ENCODE assay signal across 9 cellular contexts in the genomic region with DNA sequence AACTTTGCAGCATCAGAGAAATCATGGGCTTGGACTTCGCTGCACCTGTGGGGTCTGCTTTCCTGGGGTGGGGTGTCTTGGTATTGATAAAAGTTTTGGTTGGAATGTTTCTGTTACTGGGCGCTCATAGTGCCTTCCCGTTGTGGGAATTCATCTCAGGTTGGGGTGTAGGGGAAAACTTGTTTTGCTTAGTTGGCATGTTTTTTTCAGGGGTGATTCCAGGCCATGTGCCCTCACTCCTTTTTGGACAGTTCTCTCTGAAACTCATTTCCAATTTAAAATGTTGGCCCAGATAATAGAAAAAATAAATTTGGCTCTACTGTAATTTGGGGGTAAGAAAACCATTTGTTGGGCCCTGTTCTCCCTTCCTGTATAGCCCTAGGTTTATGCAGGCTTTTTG. TPM values are rescaled to one million over a fixed set of nuclear protein-coding genes. Genes with fewer than 3 reads are reported as not detected.
DNase-seq lines count a peak whose midpoint lies in the region; ATAC-seq and TF ChIP-seq lines count a peak whose summit lies in the region.
"Had no signal": no experiment of that assay in that cellular context is flagged by ENCODE, and none has a peak within 500 bp of the region (broad histone marks: within the 10 kb centered on the region; RNA-seq: fewer than 3 reads in every experiment).

No MANE protein-coding gene starts in this region.

- no peak for DNase-seq in CD4-positive, CD25-positive, alpha-beta regulatory T cell
- DNase-seq in NT2/D1 (ENCODE audit: low read depth, low spot score) (no peak), endothelial cell (ENCODE audit: low spot score) (no peak), neural progenitor cell (ENCODE audit: low spot score) (no peak), omental fat pad (ENCODE audit: low spot score) (no peak), CD1c-positive myeloid dendritic cell (ENCODE audit: extremely low spot score) (no peak), islet precursor cell (no peak), dermis blood vessel endothelial cell (no peak)
- DNase-seq: NCI-H187 treated with DMSO at 0.1 percent for 48 hours had no signal

- peaks cover 2% of the 10 kb centered on the region for H4K20me1 ChIP-seq in neural progenitor cell (ENCODE audit: low read depth)

- TF ChIP-seq CTCF in endothelial cell (IDR thresholded peaks at IDR 0.05; ENCODE audit: unreplicated experiment), result no peak
- no peak for TF ChIP-seq CTCF in neural progenitor cell (IDR thresholded peaks at IDR 0.05)
- TF ChIP-seq CTCF in omental fat pad (IDR thresholded peaks at IDR 0.05), result no peak

- H3K36me3 ChIP-seq in CD4-positive, CD25-positive, alpha-beta regulatory T cell (ENCODE audit: control insufficient read depth, insufficient read depth, low read length), result no peaks in the 10 kb centered on the region
- H3K36me3 ChIP-seq in NT2/D1 (ENCODE audit: insufficient read depth, insufficient read length, low read length) (no peaks in the 10 kb centered on the region), neural progenitor cell (no peaks in the 10 kb centered on the region)

- H3K27ac ChIP-seq in CD4-positive, CD25-positive, alpha-beta regulatory T cell (ENCODE audit: insufficient read depth, low read length, poor library complexity, severe bottlenecking), result no peak overlapping the region
- H3K27ac ChIP-seq in neural progenitor cell, result no peak overlapping the region

- no peak overlapping the region for H3K4me3 ChIP-seq in CD4-positive, CD25-positive, alpha-beta regulatory T cell (ENCODE audit: low read depth, low read length)
- H3K4me3 ChIP-seq in NT2/D1 (ENCODE audit: insufficient read length, low read depth) (peak overlapping the region; percentile 55), neural progenitor cell (peak overlapping the region; percentile 76)

- H3K27me3 ChIP-seq in CD4-positive, CD25-positive, alpha-beta regulatory T cell (ENCODE audit: control insufficient read depth, insufficient read depth, low read length), result peaks cover 14% of the 10 kb centered on the region
- no peaks in the 10 kb centered on the region for H3K27me3 ChIP-seq in NT2/D1 (ENCODE audit: insufficient read depth, insufficient read length)
- no peaks in the 10 kb centered on the region for H3K27me3 ChIP-seq in neural progenitor cell

- H3K4me1 Mint-ChIP-seq in CD4-positive, CD25-positive, alpha-beta regulatory T cell, result peaks cover 0 to 13% (median 4%) of the 10 kb centered on the region in 4 donors
- H3K4me1 Mint-ChIP-seq in endothelial cell (ENCODE audit: unreplicated experiment) (peaks cover 33% of the 10 kb centered on the region), neural progenitor cell (peaks cover 10% of the 10 kb centered on the region)

- peak overlapping the region; percentile 33 to 89 (median 78) for H3K4me3 Mint-ChIP-seq in CD4-positive, CD25-positive, alpha-beta regulatory T cell
- H3K4me3 Mint-ChIP-seq in endothelial cell (ENCODE audit: unreplicated experiment), result peak overlapping the region; percentile 96
- H3K4me3 Mint-ChIP-seq in neural progenitor cell, result peak overlapping the region; percentile 89

- H3K27ac Mint-ChIP-seq in CD4-positive, CD25-positive, alpha-beta regulatory T cell, result no peak overlapping the region
- H3K27ac Mint-ChIP-seq in endothelial cell (ENCODE audit: unreplicated experiment) (peak overlapping the region; percentile 49), neural progenitor cell (peak overlapping the region; percentile 1)

- peaks cover 5% of the 10 kb centered on the region for H3F3A ChIP-seq in neural progenitor cell (ENCODE audit: low read depth)

- no peak for ATAC-seq in CD4-positive, CD25-positive, alpha-beta regulatory T cell (ENCODE audit: low read depth in 2 of 2)
- no peak for ATAC-seq in omental fat pad (ENCODE audit: low FRiP score)

- H3K4me2 ChIP-seq in neural progenitor cell, result peak overlapping the region; percentile 85

- H2AFZ ChIP-seq in neural progenitor cell (replicated peaks), result peak overlapping the region; percentile 97

- H3K79me2 ChIP-seq in neural progenitor cell (ENCODE audit: low read depth), result peaks cover 5% of the 10 kb centered on the region

- H3K4me1 ChIP-seq in CD4-positive, CD25-positive, alpha-beta regulatory T cell (ENCODE audit: control insufficient read depth, insufficient read depth, low read length, poor library complexity, severe bottlenecking), result peaks cover 6% of the 10 kb centered on the region
- H3K4me1 ChIP-seq in NT2/D1 (ENCODE audit: insufficient read depth, insufficient read length) (no peaks in the 10 kb centered on the region), neural progenitor cell (peaks cover 4% of the 10 kb centered on the region)

- H3K9me3 Mint-ChIP-seq in CD4-positive, CD25-positive, alpha-beta regulatory T cell, result no peaks in the 10 kb centered on the region
- H3K9me3 Mint-ChIP-seq in endothelial cell (ENCODE audit: unreplicated experiment), result no peaks in the 10 kb centered on the region
- H3K9me3 Mint-ChIP-seq in neural progenitor cell, result no peaks in the 10 kb centered on the region

- no peaks in the 10 kb centered on the region for H3K9me3 ChIP-seq in CD4-positive, CD25-positive, alpha-beta regulatory T cell (ENCODE audit: control insufficient read depth in 2 of 2, low read length in 2 of 2)
- H3K9me3 ChIP-seq in NT2/D1 (ENCODE audit: insufficient read depth, low read length) (no peaks in the 10 kb centered on the region), neural progenitor cell (ENCODE audit: low read depth) (no peaks in the 10 kb centered on the region)

- peak overlapping the region; percentile 32 for H3K9ac ChIP-seq in NT2/D1 (ENCODE audit: insufficient read length, low read depth)
- H3K9ac ChIP-seq in neural progenitor cell, result no peak overlapping the region

- H3K36me3 Mint-ChIP-seq in CD4-positive, CD25-positive, alpha-beta regulatory T cell, result no peaks in the 10 kb centered on the region
- H3K36me3 Mint-ChIP-seq in endothelial cell (ENCODE audit: low read depth, unreplicated experiment), result peaks cover 18% of the 10 kb centered on the region
- peaks cover 1% of the 10 kb centered on the region for H3K36me3 Mint-ChIP-seq in neural progenitor cell

- H3K27me3 Mint-ChIP-seq in CD4-positive, CD25-positive, alpha-beta regulatory T cell, result peaks cover 36% of the 10 kb centered on the region
- H3K27me3 Mint-ChIP-seq in endothelial cell (ENCODE audit: unreplicated experiment) (peaks cover 3% of the 10 kb centered on the region), neural progenitor cell (ENCODE audit: insufficient read depth, low read depth) (peaks cover 9% of the 10 kb centered on the region)

RNA-seq across cellular contexts. Expression of gene LTBP1, which starts 1.5 kb away (rescaled TPM):
- 3.7 TPM for total RNA-seq in CD4-positive, CD25-positive, alpha-beta regulatory T cell
- not detected for polyA plus RNA-seq in CD4-positive, CD25-positive, alpha-beta regulatory T cell
- total RNA-seq in endothelial cell (ENCODE audit: unreplicated experiment) (327 TPM), neural progenitor cell (ENCODE audit: low replicate concordance) (50.5 and 61.9 TPM in 2 replicates), omental fat pad (10 to 100 TPM; 12.6 to 81.0 (median 16.0) TPM), dermis blood vessel endothelial cell (37.9 and 148 TPM in 2 replicates)

Comparison
In these comparisons a context has a peak if more than half of its experiments do, and no peak if none do; other contexts are left out.
1. H3K27ac Mint-ChIP-seq: peak in endothelial cell (single experiment) and neural progenitor cell (single experiment); none in CD4-positive, CD25-positive, alpha-beta regulatory T cell (0 of 3).
2. Peak in every context shown above with its lines, with median percentiles within 50 percentile points of each other: H3K4me3 Mint-ChIP-seq.